Comparison of ENCODE assay signal across 9 cellular contexts in genomic region chr5:129906177-129906887, GRCh38. TPM values are rescaled to one million over a fixed set of nuclear protein-coding genes. Genes with fewer than 3 reads are reported as not detected.
DNase-seq lines count a peak whose midpoint lies in the region.
"Had no signal": no experiment of that assay in that cellular context is flagged by ENCODE, and none has a peak within 500 bp of the region (broad histone marks: within the 10 kb centered on the region; RNA-seq: fewer than 3 reads in every experiment).

No MANE protein-coding gene starts in this region.

- no peaks in the 10 kb centered on the region for H3K36me3 ChIP-seq in stomach smooth muscle (ENCODE audit: control insufficient read depth in 2 of 2, insufficient read depth in 2 of 2, low read length in 2 of 2)

- H3K27me3 ChIP-seq in stomach smooth muscle (ENCODE audit: control insufficient read depth in 1 of 2, insufficient read depth in 2 of 2, low read length in 2 of 2) = peaks cover 4 to 17% of the 10 kb centered on the region in 2 donors

- no peak overlapping the region for H3K27ac ChIP-seq in stomach smooth muscle (ENCODE audit: low read length)
- H3K27ac ChIP-seq: 22Rv1 had no signal

- H3K9me3 ChIP-seq in stomach smooth muscle (ENCODE audit: control insufficient read depth in 2 of 2, low read length in 2 of 2) = no peaks in the 10 kb centered on the region

- DNase-seq in NCI-H1417 (lab: John Stamatoyannopoulos, UW) (peak in 2 of 3 experiments; percentile 6 to 29), NCI-H1417 treated with DMSO at 0.1 percent for 48 hours (lab: John Stamatoyannopoulos, UW) (no peak), astrocyte of the hippocampus (ENCODE audit: low read depth, low spot score) (peak; percentile 65), left kidney (ENCODE audit: low read depth, low spot score) (peak; percentile 57), DMS 273 treated with DMSO at 0.1 percent for 48 hours (lab: John Stamatoyannopoulos, UW) (no peak), mucosa of gallbladder (ENCODE audit: low spot score) (no peak), NCI-H510A treated with DMSO at 0.1 percent for 48 hours (lab: John Stamatoyannopoulos, UW) (no peak)

- H3K9ac ChIP-seq in stomach smooth muscle (ENCODE audit: low read length in 2 of 2) = peak overlapping the region in 1 of 2 donors; percentile 30

- peak overlapping the region; percentile 61 to 82 for H3K4me3 ChIP-seq in stomach smooth muscle (ENCODE audit: low read length in 2 of 2)

- H3K4me1 ChIP-seq in stomach smooth muscle (ENCODE audit: control insufficient read depth, insufficient read depth, low read length) = peaks cover 22% of the 10 kb centered on the region

RNA-seq across cellular contexts. Expression of gene CHSY3, which starts 2.1 kb away (rescaled TPM):
- total RNA-seq in mucosa of gallbladder = 3.1 TPM

Comparison
In these comparisons a context has a peak if more than half of its experiments do, and no peak if none do; other contexts are left out.
1. DNase-seq: peak in NCI-H1417 (2 of 3), astrocyte of the hippocampus (single experiment) and left kidney (single experiment); none in NCI-H1417 treated with DMSO at 0.1 percent for 48 hours (single experiment), DMS 273 treated with DMSO at 0.1 percent for 48 hours (single experiment), mucosa of gallbladder (single experiment) and NCI-H510A treated with DMSO at 0.1 percent for 48 hours (single experiment).